In the genomic region with DNA sequence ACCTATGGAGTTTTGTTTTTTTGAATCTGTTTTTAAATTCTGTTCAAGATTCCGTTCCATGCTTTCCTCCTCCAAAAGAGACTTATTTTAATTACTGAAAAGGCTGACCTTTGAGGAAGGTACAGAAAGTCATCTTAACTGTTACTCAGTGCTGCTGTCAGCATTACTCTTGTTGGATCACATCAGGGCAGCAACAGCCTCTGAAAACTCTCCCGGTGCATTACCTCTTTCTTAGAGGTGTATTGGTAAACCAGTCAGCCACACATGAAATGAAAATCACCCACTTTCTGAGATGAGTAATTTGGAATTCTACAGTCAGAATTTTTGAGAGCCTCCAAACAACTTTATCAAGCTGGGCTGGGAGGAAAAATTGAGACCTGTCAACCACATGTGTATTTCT, we compare ENCODE assay signal across 24 cellular contexts.
DNase-seq lines count a peak whose midpoint lies in the region; ATAC-seq, FAIRE-seq and TF ChIP-seq lines count a peak whose summit lies in the region.
"Had no signal": no experiment of that assay in that cellular context is flagged by ENCODE, and none has a peak within 500 bp of the region (broad histone marks: within the 10 kb centered on the region; RNA-seq: fewer than 3 reads in every experiment).

No MANE protein-coding gene starts in this region.

- peak; percentile 30 for FAIRE-seq in H54 (lab: Jason Lieb, UNC)
- FAIRE-seq: A549, GM12891 had no signal

- peak; percentile 41 to 45 for ATAC-seq in activated T-cell treated with anti-CD3 and anti-CD28 coated beads, Interleukin-2, amount 50 U/mL, for 4 hours
- ATAC-seq in CD8-positive, alpha-beta T cell, result no peak
- ATAC-seq: A549, HepG2, Right ventricle myocardium inferior had no signal

- TF ChIP-seq CTCF in A673 (conservative IDR thresholded peaks at IDR 0.05; ENCODE audit: low read depth, low read length), result no peak
- TF ChIP-seq CTCF in CD8-positive, alpha-beta T cell (IDR thresholded peaks at IDR 0.05), result no peak

- peaks cover 53% of the 10 kb centered on the region for H3K4me1 ChIP-seq in A673 (ENCODE audit: insufficient read depth, low read length, poor library complexity, severe bottlenecking)
- H3K4me1 ChIP-seq in CD8-positive, alpha-beta T cell (ENCODE audit: insufficient read depth, low read length), result peaks cover 12% of the 10 kb centered on the region
- H3K4me1 ChIP-seq: BE2C had no signal

- no peak for TF ChIP-seq POLR2A in H54 (IDR thresholded peaks at IDR 0.05; ENCODE audit: low read depth, low read length)

- H3K9me3 Mint-ChIP-seq in activated T-cell treated with anti-CD3 and anti-CD28 coated beads, Interleukin-2, amount 50 U/mL, for 4 hours, result no peaks in the 10 kb centered on the region
- no peaks in the 10 kb centered on the region for H3K9me3 Mint-ChIP-seq in activated naive CD8-positive, alpha-beta T cell (ENCODE audit: low read depth)
- no peaks in the 10 kb centered on the region for H3K9me3 Mint-ChIP-seq in CD8-positive, alpha-beta T cell
- H3K9me3 Mint-ChIP-seq: H9, HFFc6 had no signal

- peak overlapping the region; percentile 99 for H3K27ac ChIP-seq in A673 (ENCODE audit: low read depth, low read length, poor library complexity, severe bottlenecking)
- no peak overlapping the region for H3K27ac ChIP-seq in CD8-positive, alpha-beta T cell (ENCODE audit: low read depth, low read length)
- H3K27ac ChIP-seq: A549, HL-60 had no signal

- H3K27ac Mint-ChIP-seq in activated naive CD8-positive, alpha-beta T cell, result peak overlapping the region; percentile 23
- no peak overlapping the region for H3K27ac Mint-ChIP-seq in CD8-positive, alpha-beta T cell
- H3K27ac Mint-ChIP-seq: HFFc6 had no signal

- H3K4me3 ChIP-seq in A673 (ENCODE audit: low read depth, low read length, poor library complexity, severe bottlenecking), result no peak overlapping the region
- H3K4me3 ChIP-seq in CD8-positive, alpha-beta T cell (ENCODE audit: low read depth, low read length), result no peak overlapping the region
- H3K4me3 ChIP-seq: A549 had no signal

- no TSS peak for BruUV-seq in A673 (replicated peaks; lab: Mats Ljungman, UMichigan)

- CTCF ChIA-PET in A673 (lab: Charles Lee), result no interaction called here
- CTCF ChIA-PET in CD8-positive, alpha-beta T cell (lab: Charles Lee), result interaction anchor here (1.0 to 14.5 kb wide), 3 partner anchors 151 to 466 kb away, joined by 3 to 256 read pairs (median 5); no protein-coding TSS in a partner anchor

- no peaks in the 10 kb centered on the region for H3K27me3 Mint-ChIP-seq in activated T-cell treated with anti-CD3 and anti-CD28 coated beads, Interleukin-2, amount 50 U/mL, for 4 hours (ENCODE audit: low read depth)
- no peaks in the 10 kb centered on the region for H3K27me3 Mint-ChIP-seq in activated naive CD8-positive, alpha-beta T cell
- H3K27me3 Mint-ChIP-seq in CD8-positive, alpha-beta T cell (ENCODE audit: low read depth), result no peaks in the 10 kb centered on the region

- intact Hi-C loops in A673 (cut with micrococcal nuclease; ENCODE audit: unreplicated experiment), result no loop called here
- intact Hi-C loops in CD8-positive, alpha-beta T cell (cut with DNase I, micrococcal nuclease), result no loop called here

- H3K4me1 Mint-ChIP-seq in activated T-cell treated with anti-CD3 and anti-CD28 coated beads, Interleukin-2, amount 50 U/mL, for 4 hours (ENCODE audit: low read depth), result peaks cover 12% of the 10 kb centered on the region
- H3K4me1 Mint-ChIP-seq in activated naive CD8-positive, alpha-beta T cell (ENCODE audit: low read depth), result peaks cover 13% of the 10 kb centered on the region
- H3K4me1 Mint-ChIP-seq in CD8-positive, alpha-beta T cell (ENCODE audit: low read depth), result peaks cover 8% of the 10 kb centered on the region

- POLR2A ChIA-PET in A673 (lab: Charles Lee; ENCODE audit: low non-redundant PET), result no interaction called here
- POLR2A ChIA-PET in CD8-positive, alpha-beta T cell (lab: Charles Lee), result interaction anchor here (0.5 kb wide), 1 partner anchor 143 kb away, joined by 4 read pairs; no protein-coding TSS in a partner anchor

- no peaks in the 10 kb centered on the region for H3K9me3 ChIP-seq in A673 (ENCODE audit: low read depth, low read length, poor library complexity, severe bottlenecking)
- no peaks in the 10 kb centered on the region for H3K9me3 ChIP-seq in CD8-positive, alpha-beta T cell (ENCODE audit: low read length)
- H3K9me3 ChIP-seq: A549, BE2C had no signal

- DNase-seq in activated T-cell treated with anti-CD3 and anti-CD28 coated beads, Interleukin-2, amount 50 U/mL, for 4 hours, result no peak
- DNase-seq in activated T-cell treated with anti-CD3 and anti-CD28 coated beads, Interleukin-2, amount 50 U/mL, for 48 hours, result no peak
- no peak for DNase-seq in A673 (ENCODE audit: low spot score)
- DNase-seq in H54 (ENCODE audit: insufficient read length, low spot score), result no peak
- no peak for DNase-seq in GM03348 (ENCODE audit: low spot score)
- no peak for DNase-seq in CD8-positive, alpha-beta T cell
- DNase-seq in T-helper 9 cell, result no peak
- DNase-seq: BE2C, DMS79, H9, HFFc6, KBM-7, NCI-H1092, NCI-H1436, NCI-H187 treated with DMSO at 0.1 percent for 48 hours, NCI-H2107, NCI-H446 treated with DMSO at 0.1 percent for 48 hours, NCI-H526 treated with DMSO at 0.1 percent for 48 hours had no signal

- no peak overlapping the region for H3K4me3 Mint-ChIP-seq in activated T-cell treated with anti-CD3 and anti-CD28 coated beads, Interleukin-2, amount 50 U/mL, for 4 hours
- no peak overlapping the region for H3K4me3 Mint-ChIP-seq in activated naive CD8-positive, alpha-beta T cell
- H3K4me3 Mint-ChIP-seq in CD8-positive, alpha-beta T cell, result no peak overlapping the region
- H3K4me3 Mint-ChIP-seq: H9, HFFc6 had no signal

- H3K36me3 ChIP-seq in A673 (ENCODE audit: insufficient read depth, low read length, poor library complexity, severe bottlenecking), result no peaks in the 10 kb centered on the region
- H3K36me3 ChIP-seq in CD8-positive, alpha-beta T cell (ENCODE audit: insufficient read depth, low read length), result no peaks in the 10 kb centered on the region
- H3K36me3 ChIP-seq: BE2C had no signal

- peaks cover 13% of the 10 kb centered on the region for H3K36me3 Mint-ChIP-seq in activated T-cell treated with anti-CD3 and anti-CD28 coated beads, Interleukin-2, amount 50 U/mL, for 4 hours (ENCODE audit: insufficient read depth)
- peaks cover 8% of the 10 kb centered on the region for H3K36me3 Mint-ChIP-seq in activated naive CD8-positive, alpha-beta T cell
- peaks cover 27% of the 10 kb centered on the region for H3K36me3 Mint-ChIP-seq in CD8-positive, alpha-beta T cell

- H3K27me3 ChIP-seq in A673 (replicated peaks; ENCODE audit: insufficient read depth, low read depth, low read length, poor library complexity), result no peaks in the 10 kb centered on the region
- no peaks in the 10 kb centered on the region for H3K27me3 ChIP-seq in CD8-positive, alpha-beta T cell (ENCODE audit: insufficient read depth, low read length)
- H3K27me3 ChIP-seq: BE2C had no signal
